1 cellular context compared by ENCODE assay signal in the genomic region with DNA sequence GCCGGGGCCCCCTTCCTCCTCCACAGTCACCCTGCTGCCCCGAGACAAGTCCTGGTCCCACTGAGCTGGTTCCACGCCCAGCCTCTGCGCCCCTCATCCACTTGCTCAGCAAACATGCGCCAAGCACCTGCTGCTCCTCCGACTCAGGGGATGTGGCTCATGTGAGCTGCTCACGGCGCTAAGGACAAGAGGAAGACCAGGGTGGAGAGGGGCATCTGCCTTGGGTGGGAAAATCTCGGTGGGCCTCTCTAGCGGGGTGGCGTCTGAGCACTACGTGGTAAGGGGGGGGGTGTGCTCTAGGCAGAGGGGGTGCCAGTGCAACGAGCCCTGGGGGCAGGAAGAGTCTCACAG.
TF ChIP-seq lines count a peak whose summit lies in the region.

No MANE protein-coding gene starts in this region.

TF ChIP-seq in K562, 482 proteins besides CTCF, POLR2A, EP300 and RAD21:
- TF ChIP-seq KAT8 (IDR thresholded peaks at IDR 0.05; ENCODE audit: low read depth) (no peak), RBFOX2 (IDR thresholded peaks at IDR 0.05; ENCODE audit: low read depth, low read length) (0 out of 2 replicates have a peak, but pooled peaks have one; percentile 8)
